8 cellular contexts compared by ENCODE assay signal in genomic region chrX:68498508-68499379, GRCh38. TPM values are rescaled to one million over a fixed set of nuclear protein-coding genes. Genes with fewer than 3 reads are reported as not detected.
A peak's percentile ranks its signal among the peaks of the same experiment; 100 is the strongest.
DNase-seq lines count a peak whose midpoint lies in the region; ATAC-seq, FAIRE-seq and TF ChIP-seq lines count a peak whose summit lies in the region.

TSS of gene YIPF6 (plus strand) at chrX:68499051. CDS start at chrX:68499067, 16 bp downstream.

- H3K9me3 ChIP-seq in SK-N-MC (ENCODE audit: low read depth, low read length) (no peaks in the 10 kb centered on the region), gastroesophageal sphincter (no peaks in the 10 kb centered on the region), suprapubic skin (no peaks in the 10 kb centered on the region)

- peak within 1 kb of the TSS; percentile 91 for H3K4me3 Mint-ChIP-seq in activated naive CD4-positive, alpha-beta T cell treated with anti-CD3 and anti-CD28 coated beads, Interleukin-2, amount 10 ng/mL, durations not matched to agents 7 days and 5 days

- H3K27ac ChIP-seq in SK-N-MC (no peak within 1 kb of the TSS), gastroesophageal sphincter (peak within 1 kb of the TSS; percentile 87 to 100 (median 93)), suprapubic skin (peak within 1 kb of the TSS; percentile 94)

- DNase-seq in GF-D8 (lab: John Stamatoyannopoulos, UW) (peak; percentile 20), H54 (ENCODE audit: insufficient read length, low spot score) (peak; percentile 61), M059J (ENCODE audit: low read depth) (peak; percentile 85), SK-N-MC (ENCODE audit: low read depth, low spot score) (no peak), nucleus accumbens (lab: John Stamatoyannopoulos, UW) (peak in 55 of 56 donors; percentile 4 to 84 (median 59)), suprapubic skin (ENCODE audit: low spot score in 2 of 2) (peak; percentile 82 to 85)
- DNase-seq in activated naive CD4-positive, alpha-beta T cell treated with anti-CD3 and anti-CD28 coated beads, Interleukin-2, amount 10 ng/mL, durations not matched to agents 7 days and 5 days = peak; percentile 76

- H3K27ac Mint-ChIP-seq in activated naive CD4-positive, alpha-beta T cell treated with anti-CD3 and anti-CD28 coated beads, Interleukin-2, amount 10 ng/mL, durations not matched to agents 7 days and 5 days = peak within 1 kb of the TSS; percentile 94

- TF ChIP-seq EP300 in gastroesophageal sphincter (IDR thresholded peaks at IDR 0.05) (no peak), suprapubic skin (IDR thresholded peaks at IDR 0.05) (no peak)

- peak; percentile 65 for FAIRE-seq in H54 (lab: Jason Lieb, UNC)

- peak; percentile 95 for ATAC-seq in gastroesophageal sphincter

- TF ChIP-seq POLR2A in H54 (IDR thresholded peaks at IDR 0.05; ENCODE audit: low read depth, low read length) = peak; percentile 93
- TF ChIP-seq POLR2A in gastroesophageal sphincter (IDR thresholded peaks at IDR 0.05) = peak; percentile 62 to 76
- peak in 1 of 2 donors; percentile 80 for TF ChIP-seq POLR2A in suprapubic skin (IDR thresholded peaks at IDR 0.05)

- H3K4me3 ChIP-seq in SK-N-MC (peak within 1 kb of the TSS; percentile 82), gastroesophageal sphincter (peak within 1 kb of the TSS; percentile 69 to 98), suprapubic skin (peak within 1 kb of the TSS; percentile 68)

- H3K27me3 ChIP-seq in gastroesophageal sphincter (no peaks in the 10 kb centered on the region), suprapubic skin (no peaks in the 10 kb centered on the region)

- 1 to 25% methylated on average over 16 to 29 of the region's 68 CpGs for WGBS in gastroesophageal sphincter (ENCODE audit: low coverage in 1 of 2), 2 donors
- 32% methylated on average over 49 of the region's 68 CpGs for WGBS in suprapubic skin

- H3K36me3 ChIP-seq in SK-N-MC (ENCODE audit: insufficient read depth, low read length) = no peaks in the 10 kb centered on the region
- no peaks in the 10 kb centered on the region for H3K36me3 ChIP-seq in gastroesophageal sphincter
- H3K36me3 ChIP-seq in suprapubic skin = no peaks in the 10 kb centered on the region

- peaks cover 31% of the 10 kb centered on the region for H3K4me1 Mint-ChIP-seq in activated naive CD4-positive, alpha-beta T cell treated with anti-CD3 and anti-CD28 coated beads, Interleukin-2, amount 10 ng/mL, durations not matched to agents 7 days and 5 days

- H3K9ac ChIP-seq in SK-N-MC (ENCODE audit: insufficient read length) = peak within 1 kb of the TSS; percentile 84

- H3K36me3 Mint-ChIP-seq in activated naive CD4-positive, alpha-beta T cell treated with anti-CD3 and anti-CD28 coated beads, Interleukin-2, amount 10 ng/mL, durations not matched to agents 7 days and 5 days = peaks cover 8% of the 10 kb centered on the region

- H3K9me3 Mint-ChIP-seq in activated naive CD4-positive, alpha-beta T cell treated with anti-CD3 and anti-CD28 coated beads, Interleukin-2, amount 10 ng/mL, durations not matched to agents 7 days and 5 days = no peaks in the 10 kb centered on the region

- CTCF ChIA-PET in activated naive CD4-positive, alpha-beta T cell treated with anti-CD3 and anti-CD28 coated beads, Interleukin-2, amount 10 ng/mL, durations not matched to agents 7 days and 5 days (lab: Charles Lee) = no interaction called here

- H3K27me3 Mint-ChIP-seq in activated naive CD4-positive, alpha-beta T cell treated with anti-CD3 and anti-CD28 coated beads, Interleukin-2, amount 10 ng/mL, durations not matched to agents 7 days and 5 days = peaks cover 6% of the 10 kb centered on the region

- H3K4me1 ChIP-seq in gastroesophageal sphincter (peaks cover 0 to 20% (median 0%) of the 10 kb centered on the region in 3 donors), suprapubic skin (peaks cover 14% of the 10 kb centered on the region)

- TF ChIP-seq CTCF in gastroesophageal sphincter (IDR thresholded peaks at IDR 0.05) (no peak), suprapubic skin (IDR thresholded peaks at IDR 0.05) (no peak)

RNA-seq across cellular contexts. Expression of gene YIPF6, which starts in this region (rescaled TPM):
- total RNA-seq in M059J (2014; rRNA removed; shearing (Covaris generic)) = 29.1 and 46.8 TPM in 2 replicates
- total RNA-seq in gastroesophageal sphincter (10 to 100 TPM; 25.4 to 41.3 (median 37.4) TPM), suprapubic skin (10 to 100 TPM; 18.0 to 30.5 (median 25.7) TPM)
